2 cellular contexts compared by ENCODE assay signal in genomic region chr3:11154953-11155325, GRCh38.
TF ChIP-seq lines count a peak whose summit lies in the region.

No MANE protein-coding gene starts in this region.

TF ChIP-seq in IMR-90, 13 proteins besides CTCF, POLR2A, EP300 and RAD21:
- no peak for TF ChIP-seq CEBPB (IDR thresholded peaks at IDR 0.05; ENCODE audit: low read depth, low read length)
- 0 out of 2 replicates have a peak, but pooled peaks have one; percentile 16 for TF ChIP-seq SMC3 (IDR thresholded peaks at IDR 0.05; ENCODE audit: low read depth, low read length)
- no peak for TF ChIP-seq CHD1 (IDR thresholded peaks at IDR 0.05; ENCODE audit: low read depth, low read length)
TF ChIP-seq in IMR-90: peak in this region for 1.

TF ChIP-seq in H1, 55 proteins besides CTCF, POLR2A, EP300 and RAD21:
- TF ChIP-seq RXRA (IDR thresholded peaks at IDR 0.05; ENCODE audit: insufficient read depth, low read depth, low read length) (no peak), EZH2 (IDR thresholded peaks at IDR 0.05; ENCODE audit: low read depth, low read length, severe bottlenecking) (peak; percentile 36), KDM1A (IDR thresholded peaks at IDR 0.05; ENCODE audit: borderline replicate concordance, low read length) (0 out of 2 replicates have a peak, but pooled peaks have one; percentile 29)
